ENCODE assay signal across 13 cellular contexts in the genomic region with DNA sequence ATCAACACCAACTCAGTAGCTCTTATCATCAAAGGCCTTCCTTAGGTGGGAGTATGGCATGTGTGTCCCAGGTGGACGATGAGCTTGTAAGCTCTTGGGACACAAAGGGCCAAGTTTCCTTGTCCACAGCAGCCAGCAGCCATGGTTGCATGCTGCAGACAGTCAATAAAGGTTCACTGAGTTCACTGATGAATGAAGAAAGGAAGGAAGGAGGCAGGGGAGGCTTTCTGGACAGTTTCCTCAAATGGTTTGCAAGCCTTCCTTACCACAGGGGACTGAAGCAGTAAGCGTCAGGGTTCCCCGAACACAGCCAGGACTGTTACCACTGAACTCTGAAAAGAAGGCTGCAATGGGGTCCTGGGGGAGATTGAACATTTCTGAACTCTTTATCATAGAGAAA.
DNase-seq lines count a peak whose midpoint lies in the region; ATAC-seq and TF ChIP-seq lines count a peak whose summit lies in the region.
"Had no signal": no experiment of that assay in that cellular context is flagged by ENCODE, and none has a peak within 500 bp of the region (broad histone marks: within the 10 kb centered on the region; RNA-seq: fewer than 3 reads in every experiment).

No MANE protein-coding gene starts in this region.

- intact Hi-C loops in IMR-90 (cut with micrococcal nuclease) = no loop called here
- intact Hi-C loops in right cardiac atrium (cut with DNase I) = no loop called here
- intact Hi-C loops in sigmoid colon (cut with DNase I) = no loop called here

- H3K18ac ChIP-seq in IMR-90 (ENCODE audit: low read depth, low read length) = no peak overlapping the region

- H3K9me3 ChIP-seq in IMR-90 (ENCODE audit: control insufficient read depth, insufficient read depth, low read length) (no peaks in the 10 kb centered on the region; the same call in none of the 2 replicates), right cardiac atrium (ENCODE audit: control insufficient read depth, low read length) (peaks cover 2% of the 10 kb centered on the region), sigmoid colon (peaks cover 0 to 1% (median 0%) of the 10 kb centered on the region in 4 donors)
- H3K9me3 ChIP-seq: suprapubic skin had no signal

- no peak overlapping the region for H2AFZ ChIP-seq in IMR-90 (replicated peaks; ENCODE audit: low read length, poor library complexity)

- peak overlapping the region; percentile 40; the same call in 1 of the 2 replicates for H2AK5ac ChIP-seq in IMR-90 (ENCODE audit: low read depth, low read length)

- TF ChIP-seq POLR2A in IMR-90 (IDR thresholded peaks at IDR 0.05; ENCODE audit: low read depth, low read length) (no peak), sigmoid colon (IDR thresholded peaks at IDR 0.05) (no peak)

- no peak for TF ChIP-seq CTCF in IMR-90 (conservative IDR thresholded peaks at IDR 0.05; ENCODE audit: low read depth, low read length)
- no peak for TF ChIP-seq CTCF in sigmoid colon (IDR thresholded peaks at IDR 0.05)

- no peak overlapping the region; the same call in 1 of the 2 replicates for H2BK120ac ChIP-seq in IMR-90 (ENCODE audit: low read depth, low read length)

- no peak for DNase-seq in IMR-90
- DNase-seq in SKM-1 treated with dmso at 0.1 percent for 144 hours (lab: John Stamatoyannopoulos, UW; ENCODE audit: unreplicated experiment) = peak; percentile 31
- peak in 2 of 3 donors; percentile 30 to 56 for DNase-seq in right cardiac atrium
- peak; percentile 62 for DNase-seq in sigmoid colon
- DNase-seq in T-helper 9 cell = no peak
- DNase-seq in GM03348 (ENCODE audit: low spot score) = no peak
- DNase-seq in dermis blood vessel endothelial cell = no peak
- DNase-seq: activated CD4-positive, alpha-beta T cell treated with anti-CD3 and anti-CD28 coated beads for 48 hours; NCI-H1930; NCI-H774; stimulated activated CD4-positive, alpha-beta T cell treated with anti-CD3 and anti-CD28 coated beads, Interleukin-1b, Interleukin-23, amount 100 ng/mL, for 48 hours had no signal

- H3K27ac ChIP-seq in IMR-90 (ENCODE audit: insufficient read depth, low read length) (no peak overlapping the region), right cardiac atrium (ENCODE audit: low read length) (peak overlapping the region; percentile 31), sigmoid colon (peak overlapping the region in 1 of 4 donors; percentile 15)
- H3K27ac ChIP-seq: suprapubic skin had no signal

- peaks cover 7% of the 10 kb centered on the region; the same call in 1 of the 2 replicates for H3K9me1 ChIP-seq in IMR-90 (ENCODE audit: insufficient read depth, low read length)

- no peak overlapping the region for H3K4me2 ChIP-seq in IMR-90 (ENCODE audit: low read depth, low read length)

- H3K4ac ChIP-seq in IMR-90 (ENCODE audit: low read depth, low read length) = peak overlapping the region; percentile 1; the same call in 1 of the 2 replicates

- POLR2A ChIA-PET in IMR-90 (lab: Charles Lee; ENCODE audit: unreplicated experiment) = no interaction called here

- no peak for TF ChIP-seq EP300 in sigmoid colon (IDR thresholded peaks at IDR 0.05)

- in situ Hi-C loops in IMR-90 (cut with MboI; ENCODE audit: low sequenced_read_pairs) = no loop called here

- no peaks in the 10 kb centered on the region for H4K20me1 ChIP-seq in IMR-90 (ENCODE audit: insufficient read depth, low read length)

- dilution Hi-C loops in IMR-90 (cut with HindIII; ENCODE audit: low sequenced_read_pairs, unreplicated experiment) = no loop called here

- ATAC-seq in IMR-90 (ENCODE audit: low read depth) (no peak), right cardiac atrium (peak in 1 of 2 donors; percentile 48), GM18867 (IDR thresholded peaks at IDR 0.05; ENCODE audit: unreplicated experiment) (no peak)

- no peak overlapping the region for H3K4me3 ChIP-seq in IMR-90 (ENCODE audit: insufficient read depth, low read depth, low read length)
- no peak overlapping the region for H3K4me3 ChIP-seq in right cardiac atrium (ENCODE audit: low read length)
- H3K4me3 ChIP-seq in sigmoid colon = no peak overlapping the region
- H3K4me3 ChIP-seq: suprapubic skin had no signal

- H3K27me3 ChIP-seq in IMR-90 (ENCODE audit: control insufficient read depth, insufficient read depth, low read length) (no peaks in the 10 kb centered on the region), right cardiac atrium (ENCODE audit: control insufficient read depth, insufficient read depth) (no peaks in the 10 kb centered on the region), sigmoid colon (no peaks in the 10 kb centered on the region)
- H3K27me3 ChIP-seq: suprapubic skin had no signal

- TF ChIP-seq RAD21 in IMR-90 (IDR thresholded peaks at IDR 0.05; ENCODE audit: low read length) = no peak

- H2BK15ac ChIP-seq in IMR-90 (ENCODE audit: low read depth, low read length) = no peak overlapping the region; the same call in 2 of the 3 replicates

- H3K4me1 ChIP-seq in IMR-90 (ENCODE audit: control insufficient read depth, insufficient read depth, low read length) (peaks cover 14% of the 10 kb centered on the region), right cardiac atrium (ENCODE audit: control insufficient read depth, insufficient read depth, low read length) (peaks cover 2% of the 10 kb centered on the region), sigmoid colon (peaks cover 2 to 59% (median 55%) of the 10 kb centered on the region in 4 donors)

- CTCF ChIA-PET in IMR-90 (lab: Yijun Ruan, JAX) = no interaction called here

- no TSS peak for BruUV-seq in IMR-90 (replicated peaks; lab: Mats Ljungman, UMichigan)

- WGBS in IMR-90 (ENCODE audit: extremely low coverage in 2 of 2, insufficient read length in 1 of 2), 2 experiments = no CpG with 5 or more reads among the region's 3 CpGs
- WGBS in right cardiac atrium = 34% methylated on average over 3 of the region's 3 CpGs
- WGBS in sigmoid colon, 2 donors = 51 to 86% methylated on average over 3 of the region's 3 CpGs

- no peak overlapping the region for H3K23ac ChIP-seq in IMR-90 (ENCODE audit: low read depth, low read length)

- no peak overlapping the region for H4K8ac ChIP-seq in IMR-90 (ENCODE audit: low read depth in 2 of 2, low read length in 2 of 2)

- no peak overlapping the region for H3K14ac ChIP-seq in IMR-90 (replicated peaks; ENCODE audit: low read depth, low read length)

- H3K56ac ChIP-seq in IMR-90 (ENCODE audit: extremely low read depth, insufficient read depth, low read length) = no peak overlapping the region

- no peaks in the 10 kb centered on the region for H3K36me3 ChIP-seq in IMR-90 (ENCODE audit: control insufficient read depth, insufficient read depth, low read length)
- no peaks in the 10 kb centered on the region for H3K36me3 ChIP-seq in sigmoid colon
- H3K36me3 ChIP-seq: suprapubic skin had no signal

- H4K91ac ChIP-seq in IMR-90 (ENCODE audit: insufficient read depth, low read depth, low read length) = no peak overlapping the region

- H4K5ac ChIP-seq in IMR-90 (ENCODE audit: low read depth, low read length) = no peak overlapping the region

- no peak overlapping the region for H2BK5ac ChIP-seq in IMR-90 (ENCODE audit: low read depth, low read length, poor library complexity, severe bottlenecking)

- H3K79me1 ChIP-seq in IMR-90 (ENCODE audit: low read depth in 1 of 2, low read length in 2 of 2) = 0 out of 4 replicates have a peak, but pooled peaks cover 0 to 3% of the 10 kb centered on the region in 2 experiments

- H2AK9ac ChIP-seq in IMR-90 (replicated peaks; ENCODE audit: low read depth, low read length, poor library complexity) = no peak overlapping the region

- no peak overlapping the region for H3K9ac ChIP-seq in IMR-90 (ENCODE audit: low read depth, low read length)

- H2BK20ac ChIP-seq in IMR-90 (ENCODE audit: low read depth, low read length) = no peak overlapping the region

TF ChIP-seq in IMR-90, 13 proteins besides CTCF, POLR2A, EP300 and RAD21:
- TF ChIP-seq RCOR1 (IDR thresholded peaks at IDR 0.05; ENCODE audit: insufficient replicate concordance, low read length) (no peak), ELK1 (IDR thresholded peaks at IDR 0.05; ENCODE audit: borderline replicate concordance, low read depth, low read length) (no peak), MAFK (IDR thresholded peaks at IDR 0.05; ENCODE audit: low read depth, low read length) (no peak), CEBPB (IDR thresholded peaks at IDR 0.05; ENCODE audit: low read depth, low read length) (no peak), SMC3 (IDR thresholded peaks at IDR 0.05; ENCODE audit: low read depth, low read length) (no peak), RFX5 (IDR thresholded peaks at IDR 0.05; ENCODE audit: low read depth, low read length) (no peak), MAZ (IDR thresholded peaks at IDR 0.05; ENCODE audit: borderline replicate concordance, low read depth, low read length) (no peak), FOS (IDR thresholded peaks at IDR 0.05; ENCODE audit: low read depth, low read length) (no peak), MXI1 (IDR thresholded peaks at IDR 0.05; ENCODE audit: borderline replicate concordance, low read depth, low read length) (no peak), CHD1 (IDR thresholded peaks at IDR 0.05; ENCODE audit: low read depth, low read length) (no peak)
TF ChIP-seq in IMR-90: peak in this region for 0.

Comparison
In these comparisons a context has a peak if more than half of its experiments do, and no peak if none do; other contexts are left out.
1. DNase-seq: peak in SKM-1 treated with dmso at 0.1 percent for 144 hours (single experiment), right cardiac atrium (2 of 3) and sigmoid colon (single experiment); none in IMR-90 (single experiment), T-helper 9 cell (single experiment), GM03348 (single experiment) and dermis blood vessel endothelial cell (single experiment).